ENCODE assay signal across 1 cellular context in the genomic region with DNA sequence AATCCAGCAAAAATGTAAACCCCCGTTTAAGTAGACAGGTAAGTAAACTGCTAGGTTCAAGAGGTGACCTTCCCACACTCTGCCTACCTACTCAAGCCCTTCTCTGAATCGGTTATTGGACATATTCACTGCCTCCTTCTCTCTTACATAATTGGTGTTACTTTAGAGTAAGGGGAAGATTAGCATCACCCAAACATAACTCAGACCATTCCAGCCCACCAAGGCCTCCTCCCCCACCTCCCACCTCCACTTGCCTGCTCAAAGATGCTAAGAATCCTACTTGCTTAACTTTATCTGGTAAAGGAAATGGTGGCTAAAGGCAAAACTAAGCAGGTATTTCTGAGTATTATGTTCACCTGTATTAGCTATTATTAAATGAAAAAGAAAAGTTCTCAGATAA.
TF ChIP-seq lines count a peak whose summit lies in the region.

No MANE protein-coding gene starts in this region.

TF ChIP-seq in GM23338, 12 proteins besides CTCF, POLR2A, EP300 and RAD21 (continued from another document):
- TF ChIP-seq, protein P1, sequence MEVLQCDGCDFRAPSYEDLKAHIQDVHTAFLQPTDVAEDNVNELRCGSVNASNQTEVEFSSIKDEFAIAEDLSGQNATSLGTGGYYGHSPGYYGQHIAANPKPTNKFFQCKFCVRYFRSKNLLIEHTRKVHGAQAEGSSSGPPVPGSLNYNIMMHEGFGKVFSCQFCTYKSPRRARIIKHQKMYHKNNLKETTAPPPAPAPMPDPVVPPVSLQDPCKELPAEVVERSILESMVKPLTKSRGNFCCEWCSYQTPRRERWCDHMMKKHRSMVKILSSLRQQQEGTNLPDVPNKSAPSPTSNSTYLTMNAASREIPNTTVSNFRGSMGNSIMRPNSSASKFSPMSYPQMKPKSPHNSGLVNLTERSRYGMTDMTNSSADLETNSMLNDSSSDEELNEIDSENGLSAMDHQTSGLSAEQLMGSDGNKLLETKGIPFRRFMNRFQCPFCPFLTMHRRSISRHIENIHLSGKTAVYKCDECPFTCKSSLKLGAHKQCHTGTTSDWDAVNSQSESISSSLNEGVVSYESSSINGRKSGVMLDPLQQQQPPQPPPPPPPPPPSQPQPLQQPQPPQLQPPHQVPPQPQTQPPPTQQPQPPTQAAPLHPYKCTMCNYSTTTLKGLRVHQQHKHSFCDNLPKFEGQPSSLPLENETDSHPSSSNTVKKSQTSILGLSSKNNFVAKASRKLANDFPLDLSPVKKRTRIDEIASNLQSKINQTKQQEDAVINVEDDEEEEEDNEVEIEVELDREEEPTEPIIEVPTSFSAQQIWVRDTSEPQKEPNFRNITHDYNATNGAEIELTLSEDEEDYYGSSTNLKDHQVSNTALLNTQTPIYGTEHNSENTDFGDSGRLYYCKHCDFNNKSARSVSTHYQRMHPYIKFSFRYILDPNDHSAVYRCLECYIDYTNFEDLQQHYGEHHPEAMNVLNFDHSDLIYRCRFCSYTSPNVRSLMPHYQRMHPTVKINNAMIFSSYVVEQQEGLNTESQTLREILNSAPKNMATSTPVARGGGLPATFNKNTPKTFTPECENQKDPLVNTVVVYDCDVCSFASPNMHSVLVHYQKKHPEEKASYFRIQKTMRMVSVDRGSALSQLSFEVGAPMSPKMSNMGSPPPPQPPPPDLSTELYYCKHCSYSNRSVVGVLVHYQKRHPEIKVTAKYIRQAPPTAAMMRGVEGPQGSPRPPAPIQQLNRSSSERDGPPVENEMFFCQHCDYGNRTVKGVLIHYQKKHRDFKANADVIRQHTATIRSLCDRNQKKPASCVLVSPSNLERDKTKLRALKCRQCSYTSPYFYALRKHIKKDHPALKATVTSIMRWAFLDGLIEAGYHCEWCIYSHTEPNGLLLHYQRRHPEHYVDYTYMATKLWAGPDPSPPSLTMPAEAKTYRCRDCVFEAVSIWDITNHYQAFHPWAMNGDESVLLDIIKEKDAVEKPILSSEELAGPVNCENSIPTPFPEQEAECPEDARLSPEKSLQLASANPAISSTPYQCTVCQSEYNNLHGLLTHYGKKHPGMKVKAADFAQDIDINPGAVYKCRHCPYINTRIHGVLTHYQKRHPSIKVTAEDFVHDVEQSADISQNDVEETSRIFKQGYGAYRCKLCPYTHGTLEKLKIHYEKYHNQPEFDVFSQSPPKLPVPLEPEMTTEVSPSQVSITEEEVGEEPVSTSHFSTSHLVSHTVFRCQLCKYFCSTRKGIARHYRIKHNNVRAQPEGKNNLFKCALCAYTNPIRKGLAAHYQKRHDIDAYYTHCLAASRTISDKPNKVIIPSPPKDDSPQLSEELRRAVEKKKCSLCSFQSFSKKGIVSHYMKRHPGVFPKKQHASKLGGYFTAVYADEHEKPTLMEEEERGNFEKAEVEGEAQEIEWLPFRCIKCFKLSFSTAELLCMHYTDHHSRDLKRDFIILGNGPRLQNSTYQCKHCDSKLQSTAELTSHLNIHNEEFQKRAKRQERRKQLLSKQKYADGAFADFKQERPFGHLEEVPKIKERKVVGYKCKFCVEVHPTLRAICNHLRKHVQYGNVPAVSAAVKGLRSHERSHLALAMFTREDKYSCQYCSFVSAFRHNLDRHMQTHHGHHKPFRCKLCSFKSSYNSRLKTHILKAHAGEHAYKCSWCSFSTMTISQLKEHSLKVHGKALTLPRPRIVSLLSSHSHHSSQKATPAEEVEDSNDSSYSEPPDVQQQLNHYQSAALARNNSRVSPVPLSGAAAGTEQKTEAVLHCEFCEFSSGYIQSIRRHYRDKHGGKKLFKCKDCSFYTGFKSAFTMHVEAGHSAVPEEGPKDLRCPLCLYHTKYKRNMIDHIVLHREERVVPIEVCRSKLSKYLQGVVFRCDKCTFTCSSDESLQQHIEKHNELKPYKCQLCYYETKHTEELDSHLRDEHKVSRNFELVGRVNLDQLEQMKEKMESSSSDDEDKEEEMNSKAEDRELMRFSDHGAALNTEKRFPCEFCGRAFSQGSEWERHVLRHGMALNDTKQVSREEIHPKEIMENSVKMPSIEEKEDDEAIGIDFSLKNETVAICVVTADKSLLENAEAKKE (CRISPR knock-in tag; IDR thresholded peaks at IDR 0.05): no peak
- no peak for TF ChIP-seq EZH2phosphoT487 (IDR thresholded peaks at IDR 0.05; ENCODE audit: unreplicated experiment)
